14 cellular contexts compared by ENCODE assay signal in genomic region chr4:189974056-189974455, GRCh38. TPM values are rescaled to one million over a fixed set of nuclear protein-coding genes. Genes with fewer than 3 reads are reported as not detected.
DNase-seq lines count a peak whose midpoint lies in the region; ATAC-seq, FAIRE-seq and TF ChIP-seq lines count a peak whose summit lies in the region.
"Had no signal": no experiment of that assay in that cellular context is flagged by ENCODE, and none has a peak within 500 bp of the region (broad histone marks: within the 10 kb centered on the region; RNA-seq: fewer than 3 reads in every experiment).

No MANE protein-coding gene starts in this region.

- BruUV-seq in K562 (replicated peaks; lab: Mats Ljungman, UMichigan), result no TSS peak

- POLR2A ChIA-PET in K562 (lab: Yijun Ruan, JAX), result no interaction called here

- H3K79me1 ChIP-seq in mesendoderm (ENCODE audit: low read length), result no peaks in the 10 kb centered on the region

- WGBS in K562 (ENCODE audit: insufficient coverage, low coverage, missing lambda C conversion rate), result 2% methylated on average over 5 of the region's 5 CpGs
- WGBS in mesendoderm (ENCODE audit: extremely low coverage, insufficient coverage, low lambda C conversion rate), result no CpG with 5 or more reads among the region's 5 CpGs

- intact Hi-C loops in K562 (cut with micrococcal nuclease), result no loop called here

- H2AK5ac ChIP-seq in mesendoderm (ENCODE audit: low read length), result no peak overlapping the region

- in situ Hi-C loops in K562 (cut with MboI), result no loop called here

- TF ChIP-seq POLR2A in K562 (conservative IDR thresholded peaks at IDR 0.05), result no peak

- H3K9me1 ChIP-seq in K562 (ENCODE audit: control insufficient read depth, insufficient read depth, low read length), result no peaks in the 10 kb centered on the region

- H3K18ac ChIP-seq in mesendoderm (ENCODE audit: low read length), result no peak overlapping the region

- TF ChIP-seq RAD21 in K562 (CRISPR knock-in tag; conservative IDR thresholded peaks at IDR 0.05 in 1 of 2, IDR thresholded peaks at IDR 0.05 in 1 of 2), result peak in 1 of 2 experiments; percentile 27; a peak in 2 of 4 replicates

- H2BK15ac ChIP-seq in mesendoderm (replicated peaks; ENCODE audit: low read depth), result no peak overlapping the region

- DNase-seq in D721Med (ENCODE audit: insufficient read length, low spot score), result no peak
- DNase-seq in HT1080 (ENCODE audit: low read depth), result peak; percentile 26
- peak; percentile 17 to 35 (median 30) for DNase-seq in K562 (ENCODE audit: extremely low read depth in 1 of 4, low spot score in 3 of 4)
- DNase-seq in mesendoderm, result peak; percentile 3
- DNase-seq in activated CD4-positive, alpha-beta T cell treated with anti-CD3 and anti-CD28 coated beads for 1 hour, result no peak
- no peak for DNase-seq in UCSD-AML1 (lab: John Stamatoyannopoulos, UW; ENCODE audit: unreplicated experiment)
- DNase-seq in GF-D8 (lab: John Stamatoyannopoulos, UW), result no peak
- no peak for DNase-seq in GDM1 (lab: John Stamatoyannopoulos, UW)
- DNase-seq: activated CD4-positive, alpha-beta T cell treated with anti-CD3 and anti-CD28 coated beads, Interleukin-2, amount 50 U/mL, for 1 hour; left colon; NCI-H226; posterior cingulate gyrus; tibial artery had no signal

- no peak overlapping the region for H2BK5ac ChIP-seq in mesendoderm (ENCODE audit: low read length)

- H3K23ac ChIP-seq in mesendoderm (ENCODE audit: low read length), result no peak overlapping the region

- H3K27me3 ChIP-seq in K562 (ENCODE audit: control insufficient read depth in 2 of 2, insufficient read depth in 2 of 2, low read length in 2 of 2) (no peaks in the 10 kb centered on the region), mesendoderm (ENCODE audit: insufficient read depth, low read length, poor library complexity) (no peaks in the 10 kb centered on the region)
- H3K27me3 ChIP-seq: SJCRH30, tibial artery had no signal

- TF ChIP-seq CTCF in D721Med (IDR thresholded peaks at IDR 0.05; ENCODE audit: insufficient read depth, missing control alignments) (peak; percentile 35), K562 (IDR thresholded peaks at IDR 0.05 in 2 of 3, conservative IDR thresholded peaks at IDR 0.05 in 1 of 3; ENCODE audit: insufficient read depth in 2 of 3, low read depth in 1 of 3, low read length in 3 of 3) (peak; percentile 17 to 47 (median 26); a peak in 3 of 6 replicates)

- ATAC-seq in K562, result no peak
- ATAC-seq: left colon had no signal

- CTCF ChIA-PET in K562 (lab: Yijun Ruan, JAX; ENCODE audit: low intra/inter-chr PET ratio), result no interaction called here

- H3K9me3 ChIP-seq in K562 (replicated peaks; ENCODE audit: control insufficient read depth, insufficient read depth, low read depth, low read length), result no peaks in the 10 kb centered on the region
- H3K9me3 ChIP-seq: SJCRH30, tibial artery had no signal

- H3K27ac ChIP-seq in K562 (ENCODE audit: extremely low read depth, low read depth, low read length) (no peak overlapping the region), mesendoderm (ENCODE audit: low read depth, low read length) (no peak overlapping the region)
- H3K27ac ChIP-seq: SJCRH30, tibial artery had no signal

- H3K4me1 ChIP-seq in K562 (replicated peaks in 1 of 2; ENCODE audit: control insufficient read depth in 2 of 2, insufficient read depth in 2 of 2, low read length in 2 of 2) (no peaks in the 10 kb centered on the region), mesendoderm (ENCODE audit: control insufficient read depth, low read depth, low read length) (no peaks in the 10 kb centered on the region)
- H3K4me1 ChIP-seq: SJCRH30, tibial artery had no signal

- H3K79me2 ChIP-seq in K562 (ENCODE audit: control insufficient read depth, insufficient read depth, low read length) (no peaks in the 10 kb centered on the region), mesendoderm (ENCODE audit: control insufficient read depth, insufficient read depth, low read length) (no peaks in the 10 kb centered on the region)

- no peak overlapping the region for H3K9ac ChIP-seq in K562 (ENCODE audit: insufficient read depth in 1 of 2, low read depth in 2 of 2, low read length in 2 of 2)
- H3K9ac ChIP-seq in mesendoderm (ENCODE audit: low read length), result no peak overlapping the region

- FAIRE-seq in D721Med (lab: Jason Lieb, UNC) (no peak), K562 (lab: Jason Lieb, UNC) (no peak)

- H3K36me3 ChIP-seq in K562 (ENCODE audit: control insufficient read depth, insufficient read depth, low read length), result no peaks in the 10 kb centered on the region
- H3K36me3 ChIP-seq in mesendoderm (ENCODE audit: control insufficient read depth, insufficient read depth, low read length), result no peaks in the 10 kb centered on the region
- H3K36me3 ChIP-seq: SJCRH30, tibial artery had no signal

- no peak overlapping the region for H4K5ac ChIP-seq in mesendoderm (ENCODE audit: low read length)

- H3K4me3 ChIP-seq in K562 (no peak overlapping the region), mesendoderm (ENCODE audit: low read length) (no peak overlapping the region)
- H3K4me3 ChIP-seq: SJCRH30, tibial artery had no signal

- no peak overlapping the region for H4K8ac ChIP-seq in mesendoderm (ENCODE audit: low read depth, low read length)

- H3K56ac ChIP-seq in mesendoderm (ENCODE audit: low read length), result no peak overlapping the region

- no peak overlapping the region for H2AFZ ChIP-seq in K562 (ENCODE audit: low read depth, low read length)

- TF ChIP-seq EP300 in K562 (IDR thresholded peaks at IDR 0.05; ENCODE audit: low read length), result no peak

- no peak overlapping the region for H2BK120ac ChIP-seq in mesendoderm (ENCODE audit: low read depth, low read length)

- no peak overlapping the region for H3K4ac ChIP-seq in mesendoderm (ENCODE audit: low read depth, low read length)

- H3K4me2 ChIP-seq in K562 (ENCODE audit: insufficient read depth, low read length) (no peak overlapping the region), mesendoderm (ENCODE audit: low read length) (no peak overlapping the region)

- H4K20me1 ChIP-seq in K562 (replicated peaks; ENCODE audit: control insufficient read depth, insufficient read depth, low read length), result no peaks in the 10 kb centered on the region

TF ChIP-seq in K562, 482 proteins besides CTCF, POLR2A, EP300 and RAD21 (continues in another document):
- no peak for TF ChIP-seq L3MBTL2 (IDR thresholded peaks at IDR 0.05)

RNA-seq across cellular contexts. Expression of gene FRG1, which starts 33.4 kb away (rescaled TPM):
- total RNA-seq in HT1080 (2014; rRNA removed; shearing (Covaris generic)), result 41.2 and 46.0 TPM in 2 replicates
- polyA plus RNA-seq in HT1080 (2015; cell fraction: cytosol; rRNA removed), result 46.0 and 49.9 TPM in 2 replicates
- 36.0 and 36.1 TPM in 2 replicates for polyA plus RNA-seq in HT1080 (2015; cell fraction: nucleus; rRNA removed)
- 12.3 and 28.1 TPM in 2 replicates for total RNA-seq in K562 (2011; cell fraction: chromatin; rRNA removed; ENCODE audit: low replicate concordance)
- total RNA-seq in K562 (2011; cell fraction: nucleolus; rRNA removed), result 9.7 and 10.8 TPM in 2 replicates
- 12.7 and 14.7 TPM in 2 replicates for total RNA-seq in K562 (2011; cell fraction: nucleoplasm; rRNA removed)
- 59.1 and 81.2 TPM in 2 replicates for total RNA-seq in K562 (2014; rRNA removed)
- 112 and 128 TPM in 2 replicates for total RNA-seq in K562 (2014; rRNA removed; fragmentation: Illumina TruSeq; extraction: Trizol)
- 110 and 123 TPM in 2 replicates for total RNA-seq in K562 (2015; rRNA removed; fragmentation: Illumina TruSeq; extraction: Trizol)
- 68.8 and 74.7 TPM in 2 replicates for total RNA-seq in K562 (2021)
- 34.0 and 36.4 TPM in 2 replicates for polyA plus RNA-seq in K562 (2011; rRNA removed)
- polyA plus RNA-seq in K562 (2011; cell fraction: cytosol; rRNA removed), result 5.6 and 9.2 TPM in 2 replicates
- 12.6 and 17.9 TPM in 2 replicates for polyA plus RNA-seq in K562 (2011; cell fraction: nucleus; rRNA removed)
- polyA plus RNA-seq in K562 (2012), result 74.2 and 74.8 TPM in 2 replicates
- 101 and 130 TPM in 2 replicates for polyA plus RNA-seq in K562 (2014; fragmentation: Illumina TruSeq; extraction: Trizol)
- polyA plus RNA-seq in K562 (2014; fragmentation: Nextera tagmentation; extraction: Ambion mirVana), result 100 to 1,000 TPM; 158 to 203 TPM
- polyA plus RNA-seq in K562 (2014; rRNA removed), result 71.7 and 93.0 TPM in 2 replicates
- polyA minus RNA-seq in K562 (2011; rRNA and poly(A)+ RNA removed), result 21.2 and 23.5 TPM in 2 replicates
- polyA minus RNA-seq in K562 (2011; cell fraction: cytosol; rRNA and poly(A)+ RNA removed), result 7.4 and 13.2 TPM in 2 replicates
- polyA minus RNA-seq in K562 (2011; cell fraction: nucleus; rRNA and poly(A)+ RNA removed), result 8.8 and 22.3 TPM in 2 replicates
- 95.0 TPM for polyA plus RNA-seq in mesendoderm (2013, experiment 1 of 2)
- polyA plus RNA-seq in mesendoderm (2013, experiment 2 of 2), result 95.7 TPM

RNA-seq across cellular contexts. Expression of gene FRG2, which starts 53.0 kb away (rescaled TPM):
- total RNA-seq in HT1080 (2014; rRNA removed; shearing (Covaris generic)), result 1.4 and 1.7 TPM in 2 replicates
- 1.3 and 1.4 TPM in 2 replicates for polyA plus RNA-seq in HT1080 (2015; cell fraction: cytosol; rRNA removed)
- 0.82 and 1.5 TPM in 2 replicates for polyA plus RNA-seq in HT1080 (2015; cell fraction: nucleus; rRNA removed)
- not detected in 2 replicates for total RNA-seq in K562 (2011; cell fraction: chromatin; rRNA removed; ENCODE audit: low replicate concordance)
- total RNA-seq in K562 (2011; cell fraction: nucleolus; rRNA removed), result not detected in 2 replicates
- total RNA-seq in K562 (2011; cell fraction: nucleoplasm; rRNA removed), result not detected in 2 replicates
- 0.12 TPM in 1 of 2 replicates, not detected in the other for total RNA-seq in K562 (2014; rRNA removed)
- total RNA-seq in K562 (2014; rRNA removed; fragmentation: Illumina TruSeq; extraction: Trizol), result 0.06 TPM in 1 of 2 replicates, not detected in the other
- 0.11 and 0.15 TPM in 2 replicates for total RNA-seq in K562 (2015; rRNA removed; fragmentation: Illumina TruSeq; extraction: Trizol)
- not detected in 2 replicates for total RNA-seq in K562 (2021)
- polyA plus RNA-seq in K562 (2011; rRNA removed), result not detected in 2 replicates
- polyA plus RNA-seq in K562 (2011; cell fraction: cytosol; rRNA removed), result not detected in 2 replicates
- not detected in 2 replicates for polyA plus RNA-seq in K562 (2011; cell fraction: nucleus; rRNA removed)
- polyA plus RNA-seq in K562 (2012), result 0.13 and 0.90 TPM in 2 replicates
- 0.07 TPM in 1 of 2 replicates, not detected in the other for polyA plus RNA-seq in K562 (2014; fragmentation: Illumina TruSeq; extraction: Trizol)
- under 1 TPM; 0.08 to 0.13 TPM for polyA plus RNA-seq in K562 (2014; fragmentation: Nextera tagmentation; extraction: Ambion mirVana)
- 0.12 TPM in 1 of 2 replicates, not detected in the other for polyA plus RNA-seq in K562 (2014; rRNA removed)
- polyA minus RNA-seq in K562 (2011; rRNA and poly(A)+ RNA removed), result not detected in 2 replicates
- not detected in 2 replicates for polyA minus RNA-seq in K562 (2011; cell fraction: cytosol; rRNA and poly(A)+ RNA removed)
- polyA minus RNA-seq in K562 (2011; cell fraction: nucleus; rRNA and poly(A)+ RNA removed), result 0.13 TPM in 1 of 2 replicates, not detected in the other
- not detected for polyA plus RNA-seq in mesendoderm (2013, experiment 1 of 2)
- not detected for polyA plus RNA-seq in mesendoderm (2013, experiment 2 of 2)
- total RNA-seq: left colon had no signal

Comparison
In these comparisons a context has a peak if more than half of its experiments do, and no peak if none do; other contexts are left out.
1. DNase-seq: peak in HT1080 (single experiment), K562 (4 of 4) and mesendoderm (single experiment); none in D721Med (single experiment), activated CD4-positive, alpha-beta T cell treated with anti-CD3 and anti-CD28 coated beads for 1 hour (single experiment), UCSD-AML1 (single experiment), GF-D8 (single experiment) and GDM1 (single experiment).